Comparison of ENCODE assay signal across 17 cellular contexts in the genomic region with DNA sequence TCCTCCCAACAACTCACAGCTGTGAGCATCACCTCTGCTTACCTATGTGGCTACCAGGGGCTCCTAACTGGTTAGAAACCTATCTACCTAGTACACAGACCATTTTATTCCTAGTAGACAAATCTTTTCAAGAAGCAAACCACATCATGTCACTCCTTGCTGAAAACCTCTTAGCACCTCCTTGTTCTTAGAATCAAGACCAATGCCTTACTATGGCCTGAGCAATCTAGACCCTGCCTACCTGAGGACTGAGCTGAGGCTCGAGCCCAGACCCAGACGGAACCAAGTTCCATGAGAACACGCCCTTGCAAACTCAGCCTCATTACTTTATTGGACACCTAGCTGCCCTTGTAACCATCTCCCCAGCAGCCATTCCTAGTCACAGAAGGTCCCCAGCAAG. TPM values are rescaled to one million over a fixed set of nuclear protein-coding genes. Genes with fewer than 3 reads are reported as not detected.
DNase-seq lines count a peak whose midpoint lies in the region; ATAC-seq, FAIRE-seq and TF ChIP-seq lines count a peak whose summit lies in the region.
"Had no signal": no experiment of that assay in that cellular context is flagged by ENCODE, and none has a peak within 500 bp of the region (broad histone marks: within the 10 kb centered on the region; RNA-seq: fewer than 3 reads in every experiment).

No MANE protein-coding gene starts in this region.

- H3K79me1 ChIP-seq in H1 (ENCODE audit: low read depth, low read length) = no peaks in the 10 kb centered on the region; the same call in 1 of the 2 replicates

- TF ChIP-seq CTCF in left ventricle myocardium inferior (IDR thresholded peaks at IDR 0.05; ENCODE audit: borderline replicate concordance) (no peak), H1 (IDR thresholded peaks at IDR 0.05; ENCODE audit: control extremely low read depth in 1 of 3, insufficient read depth in 1 of 3, low read depth in 1 of 3, low read length in 3 of 3) (no peak), parathyroid adenoma (IDR thresholded peaks at IDR 0.05) (no peak), vagina (IDR thresholded peaks at IDR 0.05) (no peak), kidney (IDR thresholded peaks at IDR 0.05; ENCODE audit: borderline replicate concordance, extremely low read depth, insufficient read depth) (no peak)

- H3K23ac ChIP-seq in H1 (ENCODE audit: insufficient read length) = no peak overlapping the region

- DNase-seq in left ventricle myocardium inferior (no peak), left ventricle myocardium superior (no peak), H1 (ENCODE audit: low read depth in 1 of 2, low spot score in 2 of 2) (no peak), vagina (ENCODE audit: extremely low spot score in 2 of 2) (no peak), NCI-H2227 treated with DMSO at 0.1 percent for 48 hours (lab: John Stamatoyannopoulos, UW) (no peak), NCI-H82 (lab: John Stamatoyannopoulos, UW) (no peak), kidney (no peak)
- DNase-seq: activated CD4-positive, alpha-beta T cell treated with anti-CD3 and anti-CD28 coated beads for 1 hour; aorta; effector CD8-positive, alpha-beta T cell; NCI-H187 treated with DMSO at 0.1 percent for 48 hours; NCI-H69 had no signal

- CTCF ChIA-PET in H1 (lab: Charles Lee; ENCODE audit: partially characterized antibody) = interaction anchor here (0.9 to 1.8 kb wide), 7 partner anchors 10 to 206 kb away, joined by 3 to 7 read pairs (median 4); no protein-coding TSS in a partner anchor

- no peak overlapping the region for H4K8ac ChIP-seq in H1 (ENCODE audit: extremely low read depth, insufficient read depth, low read length)

- no peak overlapping the region for H2BK5ac ChIP-seq in H1 (ENCODE audit: low read depth, low read length)

- H2AK5ac ChIP-seq in H1 (ENCODE audit: low read depth, low read length) = no peak overlapping the region; the same call in 1 of the 2 replicates

- no peak for TF ChIP-seq RAD21 in H1 (IDR thresholded peaks at IDR 0.05 in 1 of 2, conservative IDR thresholded peaks at IDR 0.05 in 1 of 2; ENCODE audit: low read depth in 2 of 2, low read length in 2 of 2)

- intact Hi-C loops in left ventricle myocardium inferior (cut with micrococcal nuclease) = no loop called here
- intact Hi-C loops in left ventricle myocardium superior (cut with micrococcal nuclease) = no loop called here
- intact Hi-C loops in vagina (cut with DNase I) = no loop called here
- intact Hi-C loops in kidney (cut with DNase I) = no loop called here

- H3K23me2 ChIP-seq in H1 (ENCODE audit: low read depth, low read length) = no peaks in the 10 kb centered on the region; the same call in 1 of the 2 replicates

- TF ChIP-seq POLR2A in H1 (IDR thresholded peaks at IDR 0.05; ENCODE audit: control extremely low read depth in 1 of 2, low read depth in 2 of 2, low read length in 2 of 2) = no peak
- no peak for TF ChIP-seq POLR2A in vagina (IDR thresholded peaks at IDR 0.05)

- WGBS in H1 (ENCODE audit: extremely low coverage in 1 of 2, insufficient coverage in 1 of 2, insufficient read length in 1 of 2, insufficient replicate concordance in 2 of 2, low coverage in 1 of 2, low lambda C conversion rate in 2 of 2, missing lambda C conversion rate in 1 of 2), 2 experiments = 96% methylated on average over 3 of the region's 3 CpGs; no CpG with 5 or more reads in 1 of the 2 experiments

- POLR2A ChIA-PET in H1 (lab: Charles Lee; ENCODE audit: partially characterized antibody) = interaction anchor here (1.1 kb wide), 1 partner anchor 20 kb away, joined by 3 read pairs; no protein-coding TSS in a partner anchor

- no peaks in the 10 kb centered on the region for H3K27me3 ChIP-seq in left ventricle myocardium inferior (ENCODE audit: low read depth)
- no peaks in the 10 kb centered on the region for H3K27me3 ChIP-seq in H1 (replicated peaks in 1 of 4; ENCODE audit: control insufficient read depth in 3 of 4, extremely low read depth in 1 of 4, insufficient read depth in 3 of 4, low read length in 3 of 4)
- no peaks in the 10 kb centered on the region for H3K27me3 ChIP-seq in parathyroid adenoma (ENCODE audit: control insufficient read depth, insufficient read depth, low read length)
- no peaks in the 10 kb centered on the region for H3K27me3 ChIP-seq in vagina

- H3K4ac ChIP-seq in H1 (replicated peaks; ENCODE audit: insufficient read length, low read depth, low read length) = peak overlapping the region; percentile 34

- no peak overlapping the region for H3K4me3 ChIP-seq in left ventricle myocardium inferior
- H3K4me3 ChIP-seq in H1 (ENCODE audit: extremely low read depth in 1 of 4, insufficient read depth in 2 of 4, low read depth in 3 of 4, low read length in 4 of 4) = no peak overlapping the region
- no peak overlapping the region for H3K4me3 ChIP-seq in parathyroid adenoma (ENCODE audit: low read depth, low read length)
- no peak overlapping the region for H3K4me3 ChIP-seq in vagina
- H3K4me3 ChIP-seq in kidney (ENCODE audit: low read length in 2 of 2) = no peak overlapping the region

- H3K18ac ChIP-seq in H1 (ENCODE audit: extremely low read depth, low read length) = no peak overlapping the region

- H3K36me3 ChIP-seq in left ventricle myocardium inferior = no peaks in the 10 kb centered on the region
- H3K36me3 ChIP-seq in H1 (ENCODE audit: control insufficient read depth in 2 of 4, insufficient read depth in 4 of 4, low read length in 3 of 4) = no peaks in the 10 kb centered on the region
- no peaks in the 10 kb centered on the region for H3K36me3 ChIP-seq in parathyroid adenoma (ENCODE audit: control insufficient read depth, insufficient read depth, low read length)
- H3K36me3 ChIP-seq in vagina = no peaks in the 10 kb centered on the region
- H3K36me3 ChIP-seq in kidney (ENCODE audit: control insufficient read depth in 1 of 2, insufficient read depth in 2 of 2, low read length in 2 of 2) = no peaks in the 10 kb centered on the region

- no peak overlapping the region for H3K56ac ChIP-seq in H1 (replicated peaks; ENCODE audit: insufficient read length, low read depth, low read length)

- H3K27ac ChIP-seq in left ventricle myocardium inferior (replicated peaks) = peak overlapping the region; percentile 92
- no peak overlapping the region for H3K27ac ChIP-seq in H1 (ENCODE audit: low read depth, low read length)
- H3K27ac ChIP-seq in parathyroid adenoma = peak overlapping the region; percentile 58
- peak overlapping the region; percentile 60 for H3K27ac ChIP-seq in vagina
- H3K27ac ChIP-seq in kidney (ENCODE audit: low read depth in 2 of 2, low read length in 2 of 2) = peak overlapping the region in 1 of 2 donors; percentile 19

- H2BK15ac ChIP-seq in H1 (ENCODE audit: low read length) = no peak overlapping the region

- H3K4me2 ChIP-seq in H1 (ENCODE audit: insufficient read depth in 1 of 2, low read depth in 2 of 2, low read length in 2 of 2) (no peak overlapping the region), parathyroid adenoma (ENCODE audit: low read length) (no peak overlapping the region)

- H4K5ac ChIP-seq in H1 (ENCODE audit: insufficient read length, low read depth, low read length) = no peak overlapping the region

- H3K79me2 ChIP-seq in H1 (ENCODE audit: control insufficient read depth in 1 of 2, insufficient read depth in 2 of 2, low read length in 2 of 2) (no peaks in the 10 kb centered on the region), parathyroid adenoma (no peaks in the 10 kb centered on the region)

- H4K91ac ChIP-seq in H1 (replicated peaks; ENCODE audit: insufficient read length, low read length) = peak overlapping the region; percentile 3

- H2BK120ac ChIP-seq in H1 (replicated peaks; ENCODE audit: low read depth, low read length) = no peak overlapping the region

- H4K20me1 ChIP-seq in H1 (replicated peaks in 1 of 2; ENCODE audit: control insufficient read depth in 1 of 2, insufficient read depth in 2 of 2, low read length in 2 of 2) = no peaks in the 10 kb centered on the region

- H3K9me3 ChIP-seq in left ventricle myocardium inferior (replicated peaks) = no peaks in the 10 kb centered on the region
- no peaks in the 10 kb centered on the region for H3K9me3 ChIP-seq in H1 (ENCODE audit: insufficient read depth in 2 of 2, low read depth in 1 of 2, low read length in 1 of 2)
- no peaks in the 10 kb centered on the region for H3K9me3 ChIP-seq in parathyroid adenoma (ENCODE audit: control insufficient read depth, low read length)
- no peaks in the 10 kb centered on the region for H3K9me3 ChIP-seq in vagina
- H3K9me3 ChIP-seq in kidney (ENCODE audit: control insufficient read depth in 1 of 2, low read length in 2 of 2) = no peaks in the 10 kb centered on the region

- no peak for TF ChIP-seq EP300 in H1 (IDR thresholded peaks at IDR 0.05; ENCODE audit: borderline replicate concordance in 1 of 2, low read depth in 2 of 2, low read length in 2 of 2)

- peak overlapping the region; percentile 62; the same call in 1 of the 2 replicates for H2BK12ac ChIP-seq in H1 (ENCODE audit: low read depth, low read length)

- no peak overlapping the region for H3K14ac ChIP-seq in H1 (ENCODE audit: insufficient read length)

- H2BK20ac ChIP-seq in H1 (ENCODE audit: low read length) = no peak overlapping the region

- ATAC-seq in left ventricle myocardium superior = no peak

- FAIRE-seq in H1 (lab: Jason Lieb, UNC) (no peak), kidney (lab: Jason Lieb, UNC) (no peak)
- FAIRE-seq: G401.6 had no signal

- H2AFZ ChIP-seq in H1 (ENCODE audit: low read length) (no peak overlapping the region), parathyroid adenoma (no peak overlapping the region)

- peaks cover 88% of the 10 kb centered on the region for H3K4me1 ChIP-seq in left ventricle myocardium inferior
- H3K4me1 ChIP-seq in H1 (replicated peaks in 1 of 4; ENCODE audit: control insufficient read depth in 3 of 4, insufficient read depth in 4 of 4, low read length in 3 of 4) = peaks cover 2 to 26% (median 14%) of the 10 kb centered on the region in 4 experiments
- peaks cover 30% of the 10 kb centered on the region for H3K4me1 ChIP-seq in parathyroid adenoma
- H3K4me1 ChIP-seq in vagina = peaks cover 45% of the 10 kb centered on the region
- peaks cover 18 to 43% of the 10 kb centered on the region in 2 donors for H3K4me1 ChIP-seq in kidney (ENCODE audit: control insufficient read depth in 1 of 2, insufficient read depth in 1 of 2, low read depth in 1 of 2, low read length in 2 of 2)

- no peak overlapping the region for H3K9ac ChIP-seq in H1 (replicated peaks in 1 of 4; ENCODE audit: extremely low read depth in 1 of 4, low read depth in 3 of 4, low read length in 3 of 4)
- H3K9ac ChIP-seq in parathyroid adenoma = no peak overlapping the region
- H3K9ac ChIP-seq in kidney (ENCODE audit: low read length in 2 of 2) = no peak overlapping the region

RNA-seq across cellular contexts. Expression of a gene that starts 32.6 kb away (rescaled TPM):
- total RNA-seq in left ventricle myocardium inferior = 5.7 TPM
- total RNA-seq in left ventricle myocardium superior = 6.4 TPM
- total RNA-seq in H1 (2021; fragmentation: NEBNext Ultra II Directional; extraction: Animal tissue kit (Norgen Biotek cat#: 25700)) = 1.7 and 2.1 TPM in 2 replicates
- 2.8 and 2.9 TPM in 2 replicates for polyA plus RNA-seq in H1 (2011; rRNA removed)
- polyA plus RNA-seq in H1 (2011; cell fraction: cytosol; rRNA removed) = 1.3 TPM
- 1.8 TPM for polyA plus RNA-seq in H1 (2011; cell fraction: nucleus; rRNA removed)
- polyA plus RNA-seq in H1 (2012, experiment 1 of 2) = 0.69 to 2.0 TPM (median 1.2 TPM) in 4 replicates
- polyA plus RNA-seq in H1 (2012, experiment 2 of 2) = 0.59 TPM
- polyA plus RNA-seq in H1 (2013, experiment 1 of 2) = 1.4 TPM
- polyA plus RNA-seq in H1 (2013, experiment 2 of 2) = 1.7 TPM
- 10.8 and 12.2 TPM in 2 replicates for polyA minus RNA-seq in H1 (2011; rRNA and poly(A)+ RNA removed)
- polyA minus RNA-seq in H1 (2011; cell fraction: cytosol; rRNA and poly(A)+ RNA removed) = 0.81 TPM
- 1.7 TPM for polyA minus RNA-seq in H1 (2011; cell fraction: nucleus; rRNA and poly(A)+ RNA removed)
- total RNA-seq in vagina = 10.1 TPM
- total RNA-seq in kidney = 25.7 TPM
- 6.1 TPM for polyA plus RNA-seq in kidney (ENCODE audit: insufficient read depth, low read depth, low replicate concordance)
- total RNA-seq: activated T-helper 2 cell treated with anti-CD3 and anti-CD28 coated beads, Interferon-gamma antibody, Interleukin-2, Interleukin-4, amounts not matched to agents 10 μg/mL and 5 μg/mL and 100 μg/mL, durations not matched to agents 14 hours and 24 hours and 36 hours; HT-29; progenitor cell of endocrine pancreas had no signal
